21 cellular contexts compared by ENCODE assay signal in genomic region chr2:43209204-43209717, GRCh38.
"Had no signal": no experiment of that assay in that cellular context is flagged by ENCODE, and none has a peak within 500 bp of the region (broad histone marks: within the 10 kb centered on the region; RNA-seq: fewer than 3 reads in every experiment).

No MANE protein-coding gene starts in this region.

- H3K27me3 Mint-ChIP-seq: activated B cell treated with CpG ODN at 0.5 μM for 24 hours; activated CD8-positive, alpha-beta T cell treated with anti-CD3 and anti-CD28 coated beads for 36 hours; activated naive CD8-positive, alpha-beta T cell treated with anti-CD3 and anti-CD28 coated beads, Interleukin-2, amount 50 U/mL, for 24 hours; activated T-cell treated with anti-CD3 and anti-CD28 coated beads, Interleukin-2, amount 50 U/mL, for 24 hours; brain; natural killer cell treated with Interleukin-12 subunit alpha and Interleukin-12 subunit beta and Interleukin-15 and Interleukin-18, amount 100 ng/mL, for 72 hours; stimulated activated naive CD8-positive, alpha-beta T cell treated with anti-CD3 and anti-CD28 coated beads, Interleukin-15, amount 100 ng/mL, for 72 hours had no signal

- H3K27ac ChIP-seq: dorsolateral prefrontal cortex, right atrium auricular region had no signal

- H3K4me3 ChIP-seq: dorsolateral prefrontal cortex, heart right ventricle, right atrium auricular region, suprapubic skin, vagina had no signal

- H3K27ac Mint-ChIP-seq: activated B cell treated with CpG ODN at 0.5 μM for 24 hours; activated CD8-positive, alpha-beta T cell treated with anti-CD3 and anti-CD28 coated beads for 36 hours; activated naive CD4-positive, alpha-beta T cell treated with anti-CD3 and anti-CD28 coated beads, Interleukin-2, amount 10 ng/mL, durations not matched to agents 7 days and 5 days; activated T-helper 2 cell treated with anti-CD3 and anti-CD28 coated beads, Interferon-gamma antibody, Interleukin-2, Interleukin-4, amounts not matched to agents 10 μg/mL and 5 μg/mL and 100 μg/mL, durations not matched to agents 14 hours and 24 hours and 36 hours; natural killer cell treated with Interleukin-12 subunit alpha and Interleukin-12 subunit beta and Interleukin-15 and Interleukin-18, amount 100 ng/mL, for 72 hours had no signal

- H3K9me3 ChIP-seq: heart right ventricle, right atrium auricular region, suprapubic skin, vagina had no signal

- DNase-seq: activated B cell treated with CpG ODN at 0.5 μM for 24 hours; activated CD4-positive, alpha-beta T cell treated with anti-CD3 and anti-CD28 coated beads for 48 hours; activated CD8-positive, alpha-beta T cell treated with anti-CD3 and anti-CD28 coated beads for 36 hours; activated naive CD4-positive, alpha-beta T cell treated with anti-CD3 and anti-CD28 coated beads, Interleukin-2, amount 10 ng/mL, durations not matched to agents 7 days and 5 days; activated naive CD8-positive, alpha-beta T cell treated with anti-CD3 and anti-CD28 coated beads, Interleukin-2, amount 50 U/mL, for 24 hours; activated T-cell treated with anti-CD3 and anti-CD28 coated beads, Interleukin-2, amount 50 U/mL, for 24 hours; anterior cingulate cortex; central memory CD4-positive, alpha-beta T cell; dorsolateral prefrontal cortex; erythroblast; heart right ventricle; nucleus accumbens; stimulated activated CD4-positive, alpha-beta T cell treated with anti-CD3 and anti-CD28 coated beads, Interleukin-2, amount 100 ng/mL, for 48 hours; stimulated activated naive CD8-positive, alpha-beta T cell treated with anti-CD3 and anti-CD28 coated beads, Interleukin-15, amount 100 ng/mL, for 72 hours; trophoblast cell had no signal

- H3K4me3 Mint-ChIP-seq: activated CD8-positive, alpha-beta T cell treated with anti-CD3 and anti-CD28 coated beads for 36 hours; activated naive CD4-positive, alpha-beta T cell treated with anti-CD3 and anti-CD28 coated beads, Interleukin-2, amount 10 ng/mL, durations not matched to agents 7 days and 5 days; activated naive CD8-positive, alpha-beta T cell treated with anti-CD3 and anti-CD28 coated beads, Interleukin-2, amount 50 U/mL, for 24 hours; activated T-cell treated with anti-CD3 and anti-CD28 coated beads, Interleukin-2, amount 50 U/mL, for 24 hours; brain; stimulated activated naive CD8-positive, alpha-beta T cell treated with anti-CD3 and anti-CD28 coated beads, Interleukin-15, amount 100 ng/mL, for 72 hours had no signal

- H3K36me3 Mint-ChIP-seq: brain; natural killer cell treated with Interleukin-12 subunit alpha and Interleukin-12 subunit beta and Interleukin-15 and Interleukin-18, amount 100 ng/mL, for 72 hours had no signal

- H3K9me3 Mint-ChIP-seq: activated B cell treated with CpG ODN at 0.5 μM for 24 hours; activated CD8-positive, alpha-beta T cell treated with anti-CD3 and anti-CD28 coated beads for 36 hours; activated naive CD4-positive, alpha-beta T cell treated with anti-CD3 and anti-CD28 coated beads, Interleukin-2, amount 10 ng/mL, durations not matched to agents 7 days and 5 days; activated naive CD8-positive, alpha-beta T cell treated with anti-CD3 and anti-CD28 coated beads, Interleukin-2, amount 50 U/mL, for 24 hours; activated T-cell treated with anti-CD3 and anti-CD28 coated beads, Interleukin-2, amount 50 U/mL, for 24 hours; activated T-helper 2 cell treated with anti-CD3 and anti-CD28 coated beads, Interferon-gamma antibody, Interleukin-2, Interleukin-4, amounts not matched to agents 10 μg/mL and 5 μg/mL and 100 μg/mL, durations not matched to agents 14 hours and 24 hours and 36 hours; natural killer cell treated with Interleukin-12 subunit alpha and Interleukin-12 subunit beta and Interleukin-15 and Interleukin-18, amount 100 ng/mL, for 72 hours; stimulated activated naive CD8-positive, alpha-beta T cell treated with anti-CD3 and anti-CD28 coated beads, Interleukin-15, amount 100 ng/mL, for 72 hours had no signal

- ATAC-seq: activated CD8-positive, alpha-beta T cell treated with anti-CD3 and anti-CD28 coated beads for 36 hours; activated naive CD8-positive, alpha-beta T cell treated with anti-CD3 and anti-CD28 coated beads, Interleukin-2, amount 50 U/mL, for 24 hours; heart right ventricle; natural killer cell treated with Interleukin-12 subunit alpha and Interleukin-12 subunit beta and Interleukin-15 and Interleukin-18, amount 100 ng/mL, for 72 hours; stimulated activated naive CD8-positive, alpha-beta T cell treated with anti-CD3 and anti-CD28 coated beads, Interleukin-15, amount 100 ng/mL, for 72 hours had no signal

- H3K27me3 ChIP-seq: dorsolateral prefrontal cortex, heart right ventricle, right atrium auricular region, suprapubic skin, vagina had no signal

- H3K36me3 ChIP-seq: heart right ventricle, right atrium auricular region, suprapubic skin, vagina had no signal
